ENCODE assay signal across 28 cellular contexts in the genomic region with DNA sequence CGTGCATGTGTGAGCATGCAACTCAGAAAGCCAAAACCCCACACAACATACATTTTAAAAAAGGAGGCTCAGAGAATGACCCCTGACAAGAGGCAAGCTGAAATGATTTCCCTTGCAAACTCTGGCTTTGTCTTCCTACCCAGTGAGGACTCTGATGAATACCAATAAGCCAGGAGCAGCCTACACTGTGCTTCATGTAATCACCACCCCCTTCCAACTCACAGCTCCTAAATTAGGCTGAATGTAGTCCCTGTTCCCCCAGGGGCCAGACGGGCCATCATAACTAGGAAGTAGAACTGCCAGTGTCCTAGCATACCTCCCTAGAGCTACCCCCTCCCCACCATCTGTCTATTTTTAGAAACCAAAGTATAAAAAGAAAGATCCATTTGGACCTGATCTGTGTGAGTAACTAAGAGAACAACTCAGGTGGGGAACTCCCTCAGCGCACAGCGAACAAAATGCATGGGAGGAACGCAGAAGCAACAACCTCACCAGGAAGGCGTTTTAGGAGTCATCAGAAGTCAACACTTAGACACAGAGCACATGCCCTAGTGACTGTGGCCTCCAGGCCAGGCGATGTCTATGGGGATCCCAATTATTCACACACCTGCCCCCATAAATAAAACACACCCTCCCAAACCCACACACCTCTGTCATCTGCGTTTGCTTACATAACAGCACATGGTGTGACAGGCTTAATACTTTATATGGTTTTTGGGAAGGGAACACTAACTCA. TPM values are rescaled to one million over a fixed set of nuclear protein-coding genes. Genes with fewer than 3 reads are reported as not detected.
DNase-seq lines count a peak whose midpoint lies in the region; ATAC-seq and TF ChIP-seq lines count a peak whose summit lies in the region.
"Had no signal": no experiment of that assay in that cellular context is flagged by ENCODE, and none has a peak within 500 bp of the region (broad histone marks: within the 10 kb centered on the region; RNA-seq: fewer than 3 reads in every experiment).

No MANE protein-coding gene starts in this region.

- no peak overlapping the region for H3K27ac ChIP-seq in ascending aorta
- H3K27ac ChIP-seq: 22Rv1, body of pancreas, psoas muscle, tibial nerve had no signal

- H3K27ac Mint-ChIP-seq in activated CD8-positive, alpha-beta memory T cell treated with anti-CD3 and anti-CD28 coated beads, Interleukin-2, amount 10 ng/mL, durations not matched to agents 7 days and 5 days: no peak overlapping the region
- H3K27ac Mint-ChIP-seq: activated B cell treated with CpG ODN at 0.5 μM for 24 hours; activated CD4-positive, alpha-beta T cell treated with anti-CD3 and anti-CD28 coated beads, Interleukin-2, amount 10 ng/mL, durations not matched to agents 7 days and 5 days; activated naive CD4-positive, alpha-beta T cell treated with anti-CD3 and anti-CD28 coated beads for 36 hours; CD14-positive monocyte; immature natural killer cell had no signal

- DNase-seq in NCI-H1417 (lab: John Stamatoyannopoulos, UW) (peak in 2 of 3 experiments; percentile 17 to 45), NCI-H1417 treated with DMSO at 0.1 percent for 48 hours (lab: John Stamatoyannopoulos, UW) (no peak), NCI-H526 treated with DMSO at 0.1 percent for 48 hours (lab: John Stamatoyannopoulos, UW) (peak; percentile 91), head of caudate nucleus (peak in 32 of 42 donors; percentile 8 to 77 (median 37)), putamen (ENCODE audit: low spot score) (peak; percentile 62), ascending aorta (ENCODE audit: low spot score in 2 of 2) (no peak), posterior vena cava (ENCODE audit: low spot score) (no peak)
- DNase-seq in activated CD8-positive, alpha-beta memory T cell treated with anti-CD3 and anti-CD28 coated beads, Interleukin-2, amount 10 ng/mL, durations not matched to agents 7 days and 5 days: no peak
- DNase-seq: activated B cell treated with CpG ODN at 0.5 μM for 24 hours; activated CD4-positive, alpha-beta T cell treated with anti-CD3 and anti-CD28 coated beads, Interleukin-2, amount 10 ng/mL, durations not matched to agents 7 days and 5 days; activated naive CD4-positive, alpha-beta T cell treated with anti-CD3 and anti-CD28 coated beads for 36 hours; body of pancreas; Calu3; DMS79; GDM1; immature natural killer cell; IMR-90; left colon; NCI-H1436 treated with DMSO at 0.1 percent for 48 hours; NCI-H2171; NCI-H510A; NK-92 treated with Interleukin-12 subunit alpha and Interleukin-12 subunit beta, amount 100 ng/mL, for 24 hours; PC-3; psoas muscle; stimulated activated CD4-positive, alpha-beta T cell treated with anti-CD3 and anti-CD28 coated beads, Interleukin-4, amount 100 ng/mL, for 24 hours had no signal

- H3K36me3 Mint-ChIP-seq in activated CD8-positive, alpha-beta memory T cell treated with anti-CD3 and anti-CD28 coated beads, Interleukin-2, amount 10 ng/mL, durations not matched to agents 7 days and 5 days: no peaks in the 10 kb centered on the region
- H3K36me3 Mint-ChIP-seq: CD14-positive monocyte had no signal

- no peaks in the 10 kb centered on the region for H3K9me3 Mint-ChIP-seq in activated CD8-positive, alpha-beta memory T cell treated with anti-CD3 and anti-CD28 coated beads, Interleukin-2, amount 10 ng/mL, durations not matched to agents 7 days and 5 days (ENCODE audit: low read depth)
- H3K9me3 Mint-ChIP-seq: activated B cell treated with CpG ODN at 0.5 μM for 24 hours; activated CD4-positive, alpha-beta T cell treated with anti-CD3 and anti-CD28 coated beads, Interleukin-2, amount 10 ng/mL, durations not matched to agents 7 days and 5 days; activated naive CD4-positive, alpha-beta T cell treated with anti-CD3 and anti-CD28 coated beads for 36 hours; immature natural killer cell had no signal

- CTCF ChIA-PET in activated CD8-positive, alpha-beta memory T cell treated with anti-CD3 and anti-CD28 coated beads, Interleukin-2, amount 10 ng/mL, durations not matched to agents 7 days and 5 days (lab: Charles Lee): no interaction called here

- no peaks in the 10 kb centered on the region for H3K27me3 ChIP-seq in ascending aorta

- H3K27me3 Mint-ChIP-seq in activated CD8-positive, alpha-beta memory T cell treated with anti-CD3 and anti-CD28 coated beads, Interleukin-2, amount 10 ng/mL, durations not matched to agents 7 days and 5 days: peaks cover 75% of the 10 kb centered on the region

- peaks cover 0 to 4% of the 10 kb centered on the region in 2 donors for H3K4me1 ChIP-seq in ascending aorta
- H3K4me1 ChIP-seq: psoas muscle had no signal

- H3K36me3 ChIP-seq in ascending aorta: no peaks in the 10 kb centered on the region
- H3K36me3 ChIP-seq: tibial nerve had no signal

- no peaks in the 10 kb centered on the region for H3K9me3 ChIP-seq in ascending aorta
- H3K9me3 ChIP-seq: body of pancreas, psoas muscle, tibial nerve had no signal

- H3K4me1 Mint-ChIP-seq in activated CD8-positive, alpha-beta memory T cell treated with anti-CD3 and anti-CD28 coated beads, Interleukin-2, amount 10 ng/mL, durations not matched to agents 7 days and 5 days: peaks cover 7% of the 10 kb centered on the region

- no peak overlapping the region for H3K4me3 ChIP-seq in ascending aorta
- H3K4me3 ChIP-seq: body of pancreas, psoas muscle, tibial nerve had no signal

- no peak for ATAC-seq in activated CD8-positive, alpha-beta memory T cell treated with anti-CD3 and anti-CD28 coated beads, Interleukin-2, amount 10 ng/mL, durations not matched to agents 7 days and 5 days
- ATAC-seq: body of pancreas, left colon, PC-3, psoas muscle had no signal

- intact Hi-C loops in head of caudate nucleus (cut with DNase I) (no loop called here), ascending aorta (cut with DNase I) (loop anchor here (5.0 kb wide), 1 partner anchor 78 kb away; no protein-coding TSS in a partner anchor), posterior vena cava (cut with DNase I) (loop anchor here in 1 of 2 donors (10.0 kb wide), 1 partner anchor 50 kb away; no protein-coding TSS in a partner anchor)

- H3K4me3 Mint-ChIP-seq in activated CD8-positive, alpha-beta memory T cell treated with anti-CD3 and anti-CD28 coated beads, Interleukin-2, amount 10 ng/mL, durations not matched to agents 7 days and 5 days: no peak overlapping the region
- H3K4me3 Mint-ChIP-seq: activated B cell treated with CpG ODN at 0.5 μM for 24 hours; activated CD4-positive, alpha-beta T cell treated with anti-CD3 and anti-CD28 coated beads, Interleukin-2, amount 10 ng/mL, durations not matched to agents 7 days and 5 days; activated naive CD4-positive, alpha-beta T cell treated with anti-CD3 and anti-CD28 coated beads for 36 hours had no signal

- no peak for TF ChIP-seq CTCF in ascending aorta (IDR thresholded peaks at IDR 0.05)

RNA-seq across cellular contexts. Expression of gene DGKI, which starts 1.9 kb away (rescaled TPM):
- 13.4 TPM for total RNA-seq in ascending aorta
- total RNA-seq in activated CD8-positive, alpha-beta memory T cell treated with anti-CD3 and anti-CD28 coated beads, Interleukin-2, amount 10 ng/mL, durations not matched to agents 7 days and 5 days: 1 to 10 TPM in 1 of 2 experiments, not detected in 1; 2.2 TPM
- 1 to 10 TPM; 2.4 to 6.1 TPM for total RNA-seq in posterior vena cava
- total RNA-seq: activated B cell treated with CpG ODN at 0.5 μM for 24 hours, Calu3, PC-3 had no signal

Comparison
In these comparisons a context has a peak if more than half of its experiments do, and no peak if none do; other contexts are left out.
1. DNase-seq: peak in NCI-H1417 (2 of 3), NCI-H526 treated with DMSO at 0.1 percent for 48 hours (single experiment), head of caudate nucleus (32 of 42) and putamen (single experiment); none in NCI-H1417 treated with DMSO at 0.1 percent for 48 hours (single experiment), ascending aorta (0 of 2), activated CD8-positive, alpha-beta memory T cell treated with anti-CD3 and anti-CD28 coated beads, Interleukin-2, amount 10 ng/mL, durations not matched to agents 7 days and 5 days (single experiment) and posterior vena cava (single experiment).